12 cellular contexts compared by ENCODE assay signal in genomic region chr2:76008001-76008702, GRCh38.
A peak's percentile ranks its signal among the peaks of the same experiment; 100 is the strongest.
DNase-seq lines count a peak whose midpoint lies in the region; ATAC-seq and TF ChIP-seq lines count a peak whose summit lies in the region.
"Had no signal": no experiment of that assay in that cellular context is flagged by ENCODE, and none has a peak within 500 bp of the region (broad histone marks: within the 10 kb centered on the region; RNA-seq: fewer than 3 reads in every experiment).

No MANE protein-coding gene starts in this region.

- no peaks in the 10 kb centered on the region for H3K36me3 Mint-ChIP-seq in activated T-cell treated with anti-CD3 and anti-CD28 coated beads, Interleukin-2, amount 50 U/mL, for 24 hours (ENCODE audit: low read depth)
- H3K36me3 Mint-ChIP-seq: CD14-positive monocyte had no signal

- no peak overlapping the region for H3K27ac Mint-ChIP-seq in activated T-cell treated with anti-CD3 and anti-CD28 coated beads, Interleukin-2, amount 50 U/mL, for 24 hours
- H3K27ac Mint-ChIP-seq: CD14-positive monocyte had no signal

- ATAC-seq in GM19463 (IDR thresholded peaks at IDR 0.05; ENCODE audit: unreplicated experiment) (peak; percentile 81), HG03565 (IDR thresholded peaks at IDR 0.05; ENCODE audit: unreplicated experiment) (peak; percentile 73), HG03175 (IDR thresholded peaks at IDR 0.05; ENCODE audit: unreplicated experiment) (no peak)

- H3K27me3 ChIP-seq in SJCRH30: no peaks in the 10 kb centered on the region

- DNase-seq in GM13977 (ENCODE audit: low spot score) (peak; percentile 8), epithelial cell of esophagus (ENCODE audit: low read depth) (peak; percentile 2), NCI-H1694 (lab: John Stamatoyannopoulos, UW) (no peak), SJCRH30 (no peak)
- no peak for DNase-seq in activated T-cell treated with anti-CD3 and anti-CD28 coated beads, Interleukin-2, amount 50 U/mL, for 24 hours
- DNase-seq: activated CD4-positive, alpha-beta T cell treated with anti-CD3 and anti-CD28 coated beads, Interleukin-2, amount 50 U/mL, for 48 hours; GOT3; NCI-H187 treated with DMSO at 0.1 percent for 48 hours had no signal

- no peaks in the 10 kb centered on the region for H3K36me3 ChIP-seq in SJCRH30

- H3K4me3 Mint-ChIP-seq in activated T-cell treated with anti-CD3 and anti-CD28 coated beads, Interleukin-2, amount 50 U/mL, for 24 hours: no peak overlapping the region
- H3K4me3 Mint-ChIP-seq: CD14-positive monocyte had no signal

- in situ Hi-C loops in GM13977 (cut with MboI; ENCODE audit: low pct_unique_long_range_greater_than_20kb, low sequenced_read_pairs, unreplicated experiment): no loop called here

- H3K9me3 Mint-ChIP-seq in activated T-cell treated with anti-CD3 and anti-CD28 coated beads, Interleukin-2, amount 50 U/mL, for 24 hours: peaks cover 14% of the 10 kb centered on the region

- peaks cover 3% of the 10 kb centered on the region; the same call in 1 of the 2 replicates for H3K4me1 ChIP-seq in SJCRH30

- H3K9me3 ChIP-seq in SJCRH30 (replicated peaks): no peaks in the 10 kb centered on the region; the same call in 1 of the 2 replicates

- H3K4me1 Mint-ChIP-seq in activated T-cell treated with anti-CD3 and anti-CD28 coated beads, Interleukin-2, amount 50 U/mL, for 24 hours (ENCODE audit: low read depth): no peaks in the 10 kb centered on the region
- H3K4me1 Mint-ChIP-seq: CD14-positive monocyte had no signal

- TF ChIP-seq CTCF in GM13977 (IDR thresholded peaks at IDR 0.05; ENCODE audit: extremely low read depth, insufficient read depth, missing control alignments) (no peak), epithelial cell of esophagus (IDR thresholded peaks at IDR 0.05; ENCODE audit: insufficient read depth, low read depth, low read length, missing control alignments) (no peak)

- H3K4me3 ChIP-seq in epithelial cell of esophagus (ENCODE audit: low read length): no peak overlapping the region
- no peak overlapping the region for H3K4me3 ChIP-seq in SJCRH30

- H3K27ac ChIP-seq in SJCRH30: no peak overlapping the region

- H3K27me3 Mint-ChIP-seq in activated T-cell treated with anti-CD3 and anti-CD28 coated beads, Interleukin-2, amount 50 U/mL, for 24 hours: no peaks in the 10 kb centered on the region

Comparison
In these comparisons a context has a peak if more than half of its experiments do, and no peak if none do; other contexts are left out.
1. DNase-seq: peak in GM13977 (single experiment) and epithelial cell of esophagus (single experiment); none in NCI-H1694 (single experiment), activated T-cell treated with anti-CD3 and anti-CD28 coated beads, Interleukin-2, amount 50 U/mL, for 24 hours (single experiment) and SJCRH30 (0 of 2).